ENCODE assay signal across 15 cellular contexts in genomic region chr16:12320298-12320706, GRCh38.
DNase-seq lines count a peak whose midpoint lies in the region; ATAC-seq, FAIRE-seq and TF ChIP-seq lines count a peak whose summit lies in the region.
"Had no signal": no experiment of that assay in that cellular context is flagged by ENCODE, and none has a peak within 500 bp of the region (broad histone marks: within the 10 kb centered on the region; RNA-seq: fewer than 3 reads in every experiment).

No MANE protein-coding gene starts in this region.

- peak overlapping the region; percentile 87 for H3K27ac ChIP-seq in WERI-Rb-1
- H3K27ac ChIP-seq in kidney (ENCODE audit: low read depth in 2 of 2, low read length in 2 of 2), result peak overlapping the region; percentile 3 to 52
- H3K27ac ChIP-seq: KMS-11, testis had no signal

- BruUV-seq in Caco-2 (replicated peaks; lab: Mats Ljungman, UMichigan), result no TSS peak

- no peak overlapping the region for H3K9ac ChIP-seq in kidney (ENCODE audit: low read length in 2 of 2)
- H3K9ac ChIP-seq: KMS-11 had no signal

- no peak overlapping the region for H3K4me3 Mint-ChIP-seq in Caco-2 (ENCODE audit: unreplicated experiment)
- H3K4me3 Mint-ChIP-seq: activated T-helper 1 cell treated with anti-CD3 and anti-CD28 coated beads, Interleukin-12 subunit alpha, Interleukin-12 subunit beta, Interleukin-2, Interleukin-4 antibody, amounts not matched to agents 30 ng/mL and 10 ng/mL and 1 ng/mL, durations not matched to agents 14 hours and 24 hours and 36 hours had no signal

- no peaks in the 10 kb centered on the region for H3K27me3 Mint-ChIP-seq in Caco-2 (ENCODE audit: insufficient read depth, unreplicated experiment)

- H3K36me3 Mint-ChIP-seq in Caco-2 (ENCODE audit: insufficient read depth, unreplicated experiment), result no peaks in the 10 kb centered on the region

- no peak for FAIRE-seq in kidney (lab: Jason Lieb, UNC)

- no peak overlapping the region for H3K4me3 ChIP-seq in AG04449 (ENCODE audit: low read depth, low read length)
- H3K4me3 ChIP-seq in WERI-Rb-1 (ENCODE audit: low read depth, low read length), result no peak overlapping the region
- H3K4me3 ChIP-seq in kidney (ENCODE audit: low read length in 2 of 2), result no peak overlapping the region
- no peak overlapping the region for H3K4me3 ChIP-seq in Caco-2 (ENCODE audit: low read depth, low read length)
- H3K4me3 ChIP-seq: testis had no signal

- no peaks in the 10 kb centered on the region for H3K9me3 ChIP-seq in WERI-Rb-1 (ENCODE audit: severe bottlenecking)
- H3K9me3 ChIP-seq in kidney (ENCODE audit: control insufficient read depth in 1 of 2, low read length in 2 of 2), result no peaks in the 10 kb centered on the region
- H3K9me3 ChIP-seq in Caco-2, result no peaks in the 10 kb centered on the region
- H3K9me3 ChIP-seq: testis had no signal

- H3K4me1 Mint-ChIP-seq in Caco-2 (ENCODE audit: low read depth, unreplicated experiment), result peaks cover 23% of the 10 kb centered on the region

- intact Hi-C loops in kidney (cut with DNase I) (no loop called here), Caco-2 (cut with micrococcal nuclease; ENCODE audit: unreplicated experiment) (no loop called here)

- H3K9me3 Mint-ChIP-seq in Caco-2 (ENCODE audit: unreplicated experiment), result no peaks in the 10 kb centered on the region

- no peak for ATAC-seq in GM21717 (IDR thresholded peaks at IDR 0.05; ENCODE audit: unreplicated experiment)

- no peak for TF ChIP-seq CTCF in AG04449 (IDR thresholded peaks at IDR 0.05; ENCODE audit: insufficient read depth, low read length, missing control alignments)
- TF ChIP-seq CTCF in WERI-Rb-1 (IDR thresholded peaks at IDR 0.05; ENCODE audit: low read depth, low read length), result no peak
- TF ChIP-seq CTCF in kidney (IDR thresholded peaks at IDR 0.05; ENCODE audit: borderline replicate concordance, extremely low read depth, insufficient read depth), result no peak
- TF ChIP-seq CTCF in Caco-2 (IDR thresholded peaks at IDR 0.05; ENCODE audit: insufficient read depth in 1 of 2, low read depth in 1 of 2, low read length in 1 of 2, severe bottlenecking in 1 of 2, unreplicated experiment in 1 of 2), result no peak

- H3K4me1 ChIP-seq in kidney (ENCODE audit: control insufficient read depth in 1 of 2, insufficient read depth in 1 of 2, low read depth in 1 of 2, low read length in 2 of 2) (peaks cover 24 to 39% of the 10 kb centered on the region in 2 donors), Caco-2 (peaks cover 11% of the 10 kb centered on the region)

- in situ Hi-C loops in Caki2 (cut with HindIII; ENCODE audit: low pct_unique_long_range_greater_than_20kb, low sequenced_read_pairs), result no loop called here

- DNase-seq in AG04449 (ENCODE audit: low read depth, low spot score) (peak; percentile 46), Caki2 (ENCODE audit: low read depth) (peak; percentile 88), WERI-Rb-1 (no peak), kidney (no peak), amygdala (lab: John Stamatoyannopoulos, UW) (no peak), NOMO-1 treated with DMSO at 0.1 percent for 48 hours (lab: John Stamatoyannopoulos, UW; ENCODE audit: unreplicated experiment) (no peak), Caco-2 (no peak)
- DNase-seq: activated CD4-positive, CD25-positive, alpha-beta regulatory T cell treated with anti-CD3 and anti-CD28 coated beads, Interleukin-2, amount 50 U/mL, for 72 hours; DMS79; NCI-H2081; OCI-M1; testis had no signal

- POLR2A ChIA-PET in AG04449 (lab: Yijun Ruan, JAX) (no interaction called here), Caco-2 (lab: Charles Lee) (no interaction called here)

- CTCF ChIA-PET in AG04449 (lab: Yijun Ruan, JAX), result no interaction called here
- CTCF ChIA-PET in Caco-2 (lab: Charles Lee), result no interaction called here

- no peaks in the 10 kb centered on the region for H3K27me3 ChIP-seq in WERI-Rb-1 (ENCODE audit: insufficient read depth, low read depth, severe bottlenecking)
- no peaks in the 10 kb centered on the region for H3K27me3 ChIP-seq in Caco-2 (replicated peaks; ENCODE audit: control insufficient read depth, insufficient read depth, low read length)
- H3K27me3 ChIP-seq: testis had no signal

- H3K36me3 ChIP-seq in WERI-Rb-1 (no peaks in the 10 kb centered on the region), kidney (ENCODE audit: control insufficient read depth in 1 of 2, insufficient read depth in 2 of 2, low read length in 2 of 2) (no peaks in the 10 kb centered on the region), Caco-2 (ENCODE audit: control insufficient read depth, insufficient read depth, low read length) (no peaks in the 10 kb centered on the region)

- H3K27ac Mint-ChIP-seq in Caco-2 (ENCODE audit: unreplicated experiment), result no peak overlapping the region
- H3K27ac Mint-ChIP-seq: activated T-helper 1 cell treated with anti-CD3 and anti-CD28 coated beads, Interleukin-12 subunit alpha, Interleukin-12 subunit beta, Interleukin-2, Interleukin-4 antibody, amounts not matched to agents 30 ng/mL and 10 ng/mL and 1 ng/mL, durations not matched to agents 14 hours and 24 hours and 36 hours had no signal

Comparison
In these comparisons a context has a peak if more than half of its experiments do, and no peak if none do; other contexts are left out.
1. DNase-seq: peak in AG04449 (single experiment) and Caki2 (single experiment); none in WERI-Rb-1 (single experiment), kidney (single experiment), amygdala (0 of 56), NOMO-1 treated with DMSO at 0.1 percent for 48 hours (single experiment) and Caco-2 (0 of 2).